10 cellular contexts compared by ENCODE assay signal in the genomic region with DNA sequence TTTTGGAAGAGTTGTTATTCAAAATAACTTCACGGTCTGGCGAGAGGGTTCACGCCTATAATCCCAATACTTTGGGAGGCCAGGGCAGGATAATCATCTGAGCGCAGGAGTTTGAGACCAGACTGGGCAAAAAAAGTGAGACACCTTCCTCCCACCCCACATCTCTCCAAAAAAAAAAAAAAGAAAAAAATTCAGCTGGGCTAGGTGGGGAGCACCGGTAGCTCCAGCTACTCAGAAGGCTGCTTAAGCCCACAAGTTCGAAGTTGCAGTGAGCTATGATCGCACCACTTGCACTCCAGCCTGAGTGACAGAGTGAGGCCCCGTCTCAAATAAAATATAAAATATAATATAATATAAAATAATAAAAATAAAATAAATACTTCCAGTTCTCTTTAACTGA. TPM values are rescaled to one million over a fixed set of nuclear protein-coding genes. Genes with fewer than 3 reads are reported as not detected.
A peak's percentile ranks its signal among the peaks of the same experiment; 100 is the strongest.
DNase-seq lines count a peak whose midpoint lies in the region; ATAC-seq and TF ChIP-seq lines count a peak whose summit lies in the region.
"Had no signal": no experiment of that assay in that cellular context is flagged by ENCODE, and none has a peak within 500 bp of the region (broad histone marks: within the 10 kb centered on the region; RNA-seq: fewer than 3 reads in every experiment).

No MANE protein-coding gene starts in this region.

- H3K4me3 Mint-ChIP-seq in activated T-helper 17 cell treated with anti-CD3 and anti-CD28 coated beads, Interleukin-2, amount 50 U/mL, for 72 hours = peak overlapping the region; percentile 87
- H3K4me3 Mint-ChIP-seq in neural crest cell = peak overlapping the region; percentile 82

- peaks cover 3% of the 10 kb centered on the region for H3K27me3 Mint-ChIP-seq in activated T-helper 17 cell treated with anti-CD3 and anti-CD28 coated beads, Interleukin-2, amount 50 U/mL, for 72 hours
- peaks cover 31% of the 10 kb centered on the region for H3K27me3 Mint-ChIP-seq in neural crest cell (ENCODE audit: low read depth)

- DNase-seq in NCI-H2227 (lab: John Stamatoyannopoulos, UW; ENCODE audit: unreplicated experiment) (peak; percentile 33), NCI-H2227 treated with DMSO at 0.1 percent for 48 hours (lab: John Stamatoyannopoulos, UW) (no peak), Kasumi-1 (lab: John Stamatoyannopoulos, UW) (peak; percentile 45 to 59), neural crest cell (ENCODE audit: low read depth, low spot score) (no peak), Ammon's horn (ENCODE audit: low spot score) (no peak), NCI-H524 treated with DMSO at 0.1 percent for 48 hours (lab: John Stamatoyannopoulos, UW) (no peak), GF-D8 (lab: John Stamatoyannopoulos, UW) (no peak)

- no peak for ATAC-seq in activated T-helper 17 cell treated with anti-CD3 and anti-CD28 coated beads, Interleukin-2, amount 50 U/mL, for 72 hours (replicated peaks)

- no peak for TF ChIP-seq CTCF in neural crest cell (conservative IDR thresholded peaks at IDR 0.05)

- H3K36me3 Mint-ChIP-seq in activated T-helper 17 cell treated with anti-CD3 and anti-CD28 coated beads, Interleukin-2, amount 50 U/mL, for 72 hours (ENCODE audit: low read depth) = peaks cover 17% of the 10 kb centered on the region
- peaks cover 3% of the 10 kb centered on the region for H3K36me3 Mint-ChIP-seq in neural crest cell (ENCODE audit: low read depth)

- peak overlapping the region; percentile 100 for H3K27ac Mint-ChIP-seq in activated T-helper 17 cell treated with anti-CD3 and anti-CD28 coated beads, Interleukin-2, amount 50 U/mL, for 72 hours
- no peak overlapping the region for H3K27ac Mint-ChIP-seq in neural crest cell (ENCODE audit: unreplicated experiment)

- H3K9me3 Mint-ChIP-seq in activated T-helper 17 cell treated with anti-CD3 and anti-CD28 coated beads, Interleukin-2, amount 50 U/mL, for 72 hours = no peaks in the 10 kb centered on the region
- H3K9me3 Mint-ChIP-seq in neural crest cell = peaks cover 3% of the 10 kb centered on the region

- H3K4me1 Mint-ChIP-seq in activated T-helper 17 cell treated with anti-CD3 and anti-CD28 coated beads, Interleukin-2, amount 50 U/mL, for 72 hours = peaks cover 13% of the 10 kb centered on the region
- H3K4me1 Mint-ChIP-seq in neural crest cell = peaks cover 21% of the 10 kb centered on the region

RNA-seq across cellular contexts. Expression of gene OR2B2, which starts 10.4 kb away (rescaled TPM):
- not detected for total RNA-seq in activated T-helper 17 cell treated with anti-CD3 and anti-CD28 coated beads, Interleukin-2, amount 50 U/mL, for 72 hours
- total RNA-seq in neural crest cell = not detected in 2 replicates
- total RNA-seq: ovary, transverse colon had no signal

RNA-seq across cellular contexts. Expression of gene OR2B6, which starts 55.2 kb away (rescaled TPM):
- under 1 TPM in 1 of 2 donors, not detected in 1; 0.54 TPM for total RNA-seq in activated T-helper 17 cell treated with anti-CD3 and anti-CD28 coated beads, Interleukin-2, amount 50 U/mL, for 72 hours
- total RNA-seq in neural crest cell = not detected in 2 replicates
- total RNA-seq: ovary, transverse colon had no signal

Comparison
In these comparisons a context has a peak if more than half of its experiments do, and no peak if none do; other contexts are left out.
1. DNase-seq: peak in NCI-H2227 (single experiment) and Kasumi-1 (2 of 2); none in NCI-H2227 treated with DMSO at 0.1 percent for 48 hours (single experiment), neural crest cell (single experiment), Ammon's horn (single experiment), NCI-H524 treated with DMSO at 0.1 percent for 48 hours (single experiment) and GF-D8 (single experiment).